In genomic region chr4:143248827-143249226, GRCh38 we compare ENCODE assay signal across 18 cellular contexts.
DNase-seq lines count a peak whose midpoint lies in the region; ATAC-seq, FAIRE-seq and TF ChIP-seq lines count a peak whose summit lies in the region.
"Had no signal": no experiment of that assay in that cellular context is flagged by ENCODE, and none has a peak within 500 bp of the region (broad histone marks: within the 10 kb centered on the region; RNA-seq: fewer than 3 reads in every experiment).

No MANE protein-coding gene starts in this region.

- no peak overlapping the region for H3K27ac Mint-ChIP-seq in stimulated activated naive B cell treated with anti-CD40 and anti-IgM and Interleukin-4, amounts not matched to agents 10 μg/mL and 1 μg/mL and 100 μg/mL, for 72 hours
- H3K27ac Mint-ChIP-seq: CD4-positive, alpha-beta memory T cell; H9 had no signal

- peak overlapping the region; percentile 0 for H4K91ac ChIP-seq in neuronal stem cell (ENCODE audit: low read depth, low read length, poor library complexity)

- TF ChIP-seq POLR2A in K562 (conservative IDR thresholded peaks at IDR 0.05) (no peak), upper lobe of left lung (IDR thresholded peaks at IDR 0.05) (no peak), sigmoid colon (IDR thresholded peaks at IDR 0.05) (no peak)

- POLR2A ChIA-PET in K562 (lab: Yijun Ruan, JAX), result interaction anchor here (0.8 kb wide), 1 partner anchor 10 kb away, joined by 3 read pairs; no protein-coding TSS in a partner anchor

- no peak overlapping the region for H3K9ac ChIP-seq in K562 (ENCODE audit: insufficient read depth in 1 of 2, low read depth in 2 of 2, low read length in 2 of 2)
- H3K9ac ChIP-seq in neuronal stem cell (ENCODE audit: low read depth, low read length, poor library complexity), result no peak overlapping the region

- BruUV-seq in K562 (replicated peaks; lab: Mats Ljungman, UMichigan), result no TSS peak

- no peaks in the 10 kb centered on the region for H3K9me1 ChIP-seq in K562 (ENCODE audit: control insufficient read depth, insufficient read depth, low read length)

- FAIRE-seq in K562 (lab: Jason Lieb, UNC), result peak; percentile 55
- FAIRE-seq: GM12891, GM18507 had no signal

- H3K79me2 ChIP-seq in K562 (ENCODE audit: control insufficient read depth, insufficient read depth, low read length), result no peaks in the 10 kb centered on the region

- no peak overlapping the region for H2BK12ac ChIP-seq in neuronal stem cell (ENCODE audit: low read length)

- no peak overlapping the region for H3K23ac ChIP-seq in neuronal stem cell (ENCODE audit: low read depth, low read length, poor library complexity)

- no peak overlapping the region for H2BK120ac ChIP-seq in neuronal stem cell (ENCODE audit: low read depth, low read length)

- TF ChIP-seq CTCF in K562 (IDR thresholded peaks at IDR 0.05 in 2 of 3, conservative IDR thresholded peaks at IDR 0.05 in 1 of 3; ENCODE audit: insufficient read depth in 2 of 3, low read depth in 1 of 3, low read length in 3 of 3) (no peak), lung (IDR thresholded peaks at IDR 0.05; ENCODE audit: control extremely low read depth, extremely low read depth) (no peak), upper lobe of left lung (IDR thresholded peaks at IDR 0.05) (no peak), sigmoid colon (IDR thresholded peaks at IDR 0.05) (no peak)

- ATAC-seq in K562, result peak; percentile 81
- no peak for ATAC-seq in lung (ENCODE audit: insufficient read depth, low FRiP score)
- ATAC-seq in upper lobe of left lung (ENCODE audit: low FRiP score in 2 of 2), result no peak
- no peak for ATAC-seq in stimulated activated naive B cell treated with anti-CD40 and anti-IgM and Interleukin-4, amounts not matched to agents 10 μg/mL and 1 μg/mL and 100 μg/mL, for 72 hours (replicated peaks)
- ATAC-seq: HCT116 had no signal

- H3K9me3 Mint-ChIP-seq in stimulated activated naive B cell treated with anti-CD40 and anti-IgM and Interleukin-4, amounts not matched to agents 10 μg/mL and 1 μg/mL and 100 μg/mL, for 72 hours, result peaks cover 0 to 2% of the 10 kb centered on the region in 2 donors
- H3K9me3 Mint-ChIP-seq: H9 had no signal

- H3K27me3 ChIP-seq in K562 (ENCODE audit: control insufficient read depth in 2 of 2, insufficient read depth in 2 of 2, low read length in 2 of 2) (peaks cover 0 to 4% of the 10 kb centered on the region in 2 experiments; a peak in 1 of 5 replicates), lung (ENCODE audit: control insufficient read depth, insufficient read depth) (no peaks in the 10 kb centered on the region), neuronal stem cell (ENCODE audit: control insufficient read depth in 3 of 3, insufficient read depth in 3 of 3, low read depth in 1 of 3, low read length in 3 of 3) (no peaks in the 10 kb centered on the region), upper lobe of left lung (no peaks in the 10 kb centered on the region), sigmoid colon (no peaks in the 10 kb centered on the region)

- H3K4me1 ChIP-seq in K562 (replicated peaks in 1 of 2; ENCODE audit: control insufficient read depth in 2 of 2, insufficient read depth in 2 of 2, low read length in 2 of 2) (peaks cover 0 to 4% of the 10 kb centered on the region in 2 experiments; a peak in 2 of 5 replicates), lung (ENCODE audit: control insufficient read depth in 2 of 2, insufficient read depth in 2 of 2, low read length in 2 of 2) (no peaks in the 10 kb centered on the region), neuronal stem cell (ENCODE audit: control insufficient read depth in 2 of 2, insufficient read depth in 1 of 2, low read depth in 1 of 2, low read length in 2 of 2) (peaks cover 0 to 2% of the 10 kb centered on the region in 2 donors), upper lobe of left lung (no peaks in the 10 kb centered on the region), sigmoid colon (peaks cover 0 to 24% (median 15%) of the 10 kb centered on the region in 4 donors)

- peak overlapping the region; percentile 32 for H3K18ac ChIP-seq in neuronal stem cell (ENCODE audit: low read length)

- H3K4me1 Mint-ChIP-seq in stimulated activated naive B cell treated with anti-CD40 and anti-IgM and Interleukin-4, amounts not matched to agents 10 μg/mL and 1 μg/mL and 100 μg/mL, for 72 hours, result no peaks in the 10 kb centered on the region
- H3K4me1 Mint-ChIP-seq: CD4-positive, alpha-beta memory T cell had no signal

- CTCF ChIA-PET in K562 (lab: Yijun Ruan, JAX; ENCODE audit: low intra/inter-chr PET ratio), result no interaction called here

- no peaks in the 10 kb centered on the region for H3K36me3 ChIP-seq in K562 (ENCODE audit: control insufficient read depth, insufficient read depth, low read length)
- no peaks in the 10 kb centered on the region for H3K36me3 ChIP-seq in lung (ENCODE audit: control insufficient read depth in 2 of 2, insufficient read depth in 2 of 2, low read length in 2 of 2)
- no peaks in the 10 kb centered on the region for H3K36me3 ChIP-seq in neuronal stem cell (replicated peaks in 1 of 2; ENCODE audit: control insufficient read depth in 2 of 2, insufficient read depth in 2 of 2, low read length in 2 of 2)
- H3K36me3 ChIP-seq in upper lobe of left lung, result no peaks in the 10 kb centered on the region
- H3K36me3 ChIP-seq in sigmoid colon, result no peaks in the 10 kb centered on the region

- no peak overlapping the region for H2BK15ac ChIP-seq in neuronal stem cell (ENCODE audit: low read length)

- H3K27me3 Mint-ChIP-seq in stimulated activated naive B cell treated with anti-CD40 and anti-IgM and Interleukin-4, amounts not matched to agents 10 μg/mL and 1 μg/mL and 100 μg/mL, for 72 hours, result peaks cover 4 to 5% of the 10 kb centered on the region in 2 donors

- H2BK5ac ChIP-seq in neuronal stem cell (ENCODE audit: low read length), result no peak overlapping the region

- intact Hi-C loops in K562 (cut with micrococcal nuclease) (no loop called here), sigmoid colon (cut with DNase I) (no loop called here)

- H2AK5ac ChIP-seq in neuronal stem cell (ENCODE audit: low read depth, low read length), result no peak overlapping the region

- no peak overlapping the region for H3K4me3 Mint-ChIP-seq in stimulated activated naive B cell treated with anti-CD40 and anti-IgM and Interleukin-4, amounts not matched to agents 10 μg/mL and 1 μg/mL and 100 μg/mL, for 72 hours
- H3K4me3 Mint-ChIP-seq: CD4-positive, alpha-beta memory T cell; H9 had no signal

- no peak overlapping the region for H3K4ac ChIP-seq in neuronal stem cell (ENCODE audit: low read length)

- H3K27ac ChIP-seq in K562 (ENCODE audit: extremely low read depth, low read depth, low read length) (no peak overlapping the region), lung (ENCODE audit: low read depth in 1 of 2, low read length in 1 of 2) (no peak overlapping the region), neuronal stem cell (replicated peaks; ENCODE audit: low read length) (no peak overlapping the region), upper lobe of left lung (no peak overlapping the region), sigmoid colon (no peak overlapping the region)

- 0% methylated on average over 4 of the region's 4 CpGs for WGBS in K562 (ENCODE audit: insufficient coverage, low coverage, missing lambda C conversion rate)
- WGBS in lung, 2 donors, result 95 to 98% methylated on average over 4 of the region's 4 CpGs
- WGBS in neuronal stem cell (ENCODE audit: extremely low coverage in 2 of 2, insufficient read length in 2 of 2, insufficient replicate concordance in 1 of 2), 2 donors, result no CpG with 5 or more reads among the region's 4 CpGs
- 94 to 95% methylated on average over 4 of the region's 4 CpGs for WGBS in upper lobe of left lung, 2 donors
- WGBS in sigmoid colon, 2 donors, result 49 to 81% methylated on average over 4 of the region's 4 CpGs

- H3K79me1 ChIP-seq in neuronal stem cell (ENCODE audit: low read depth, low read length), result no peaks in the 10 kb centered on the region

- DNase-seq in OCI-M1 (lab: John Stamatoyannopoulos, UW) (peak; percentile 52), K562 (ENCODE audit: extremely low read depth in 1 of 4, low spot score in 3 of 4) (peak in 3 of 4 experiments; percentile 9 to 35 (median 32)), lung (ENCODE audit: low spot score) (no peak), neuronal stem cell (ENCODE audit: low spot score) (no peak), upper lobe of left lung (no peak), RKO (ENCODE audit: low spot score) (no peak), sigmoid colon (no peak)
- DNase-seq in stimulated activated naive B cell treated with anti-CD40 and anti-IgM and Interleukin-4, amounts not matched to agents 10 μg/mL and 1 μg/mL and 100 μg/mL, for 72 hours, result no peak
- DNase-seq: C1 segment of cervical spinal cord; Calu3; CD4-positive, alpha-beta memory T cell; DMS53; DMS79 treated with DMSO at 0.1 percent for 48 hours; GF-D8; H9 had no signal

- H3K14ac ChIP-seq in neuronal stem cell (ENCODE audit: low read length), result no peak overlapping the region

- no peak overlapping the region for H4K8ac ChIP-seq in neuronal stem cell (ENCODE audit: low read depth, low read length)

- H3K9me3 ChIP-seq in K562 (replicated peaks; ENCODE audit: control insufficient read depth, insufficient read depth, low read depth, low read length) (no peaks in the 10 kb centered on the region), lung (ENCODE audit: control insufficient read depth in 2 of 2, insufficient read depth in 1 of 2, low read length in 1 of 2) (no peaks in the 10 kb centered on the region), neuronal stem cell (replicated peaks in 1 of 2; ENCODE audit: control insufficient read depth in 2 of 2, insufficient read depth in 1 of 2, low read depth in 1 of 2, low read length in 2 of 2) (no peaks in the 10 kb centered on the region), upper lobe of left lung (no peaks in the 10 kb centered on the region), sigmoid colon (no peaks in the 10 kb centered on the region)

- no peaks in the 10 kb centered on the region for H3K36me3 Mint-ChIP-seq in stimulated activated naive B cell treated with anti-CD40 and anti-IgM and Interleukin-4, amounts not matched to agents 10 μg/mL and 1 μg/mL and 100 μg/mL, for 72 hours
- H3K36me3 Mint-ChIP-seq: CD4-positive, alpha-beta memory T cell had no signal

- peak overlapping the region; percentile 21; the same call in 1 of the 2 replicates for H2AFZ ChIP-seq in K562 (ENCODE audit: low read depth, low read length)
- H2AFZ ChIP-seq in neuronal stem cell (ENCODE audit: low read length), result no peak overlapping the region

- TF ChIP-seq RAD21 in K562 (CRISPR knock-in tag; conservative IDR thresholded peaks at IDR 0.05 in 1 of 2, IDR thresholded peaks at IDR 0.05 in 1 of 2), result no peak

- no peak for TF ChIP-seq EP300 in K562 (IDR thresholded peaks at IDR 0.05; ENCODE audit: low read length)
- TF ChIP-seq EP300 in upper lobe of left lung (IDR thresholded peaks at IDR 0.05), result no peak
- no peak for TF ChIP-seq EP300 in sigmoid colon (IDR thresholded peaks at IDR 0.05)

- H3K4me2 ChIP-seq in K562 (ENCODE audit: insufficient read depth, low read length) (peak overlapping the region; percentile 40), neuronal stem cell (ENCODE audit: insufficient read depth, low read length, poor library complexity, severe bottlenecking) (no peak overlapping the region)

- no peaks in the 10 kb centered on the region for H4K20me1 ChIP-seq in K562 (replicated peaks; ENCODE audit: control insufficient read depth, insufficient read depth, low read length)

- no peak overlapping the region for H3K4me3 ChIP-seq in K562
- peak overlapping the region; percentile 10 for H3K4me3 ChIP-seq in lung
- no peak overlapping the region for H3K4me3 ChIP-seq in neuronal stem cell (ENCODE audit: low read length in 2 of 2)
- no peak overlapping the region for H3K4me3 ChIP-seq in upper lobe of left lung
- no peak overlapping the region for H3K4me3 ChIP-seq in sigmoid colon

- in situ Hi-C loops in K562 (cut with MboI), result no loop called here

Comparison
In these comparisons a context has a peak if more than half of its experiments do, and no peak if none do; other contexts are left out.
1. DNase-seq: peak in OCI-M1 (single experiment) and K562 (3 of 4); none in lung (single experiment), neuronal stem cell (single experiment), upper lobe of left lung (0 of 2), stimulated activated naive B cell treated with anti-CD40 and anti-IgM and Interleukin-4, amounts not matched to agents 10 μg/mL and 1 μg/mL and 100 μg/mL, for 72 hours (single experiment), RKO (single experiment) and sigmoid colon (single experiment).